Comparison of ENCODE assay signal across 1 cellular context in the genomic region with DNA sequence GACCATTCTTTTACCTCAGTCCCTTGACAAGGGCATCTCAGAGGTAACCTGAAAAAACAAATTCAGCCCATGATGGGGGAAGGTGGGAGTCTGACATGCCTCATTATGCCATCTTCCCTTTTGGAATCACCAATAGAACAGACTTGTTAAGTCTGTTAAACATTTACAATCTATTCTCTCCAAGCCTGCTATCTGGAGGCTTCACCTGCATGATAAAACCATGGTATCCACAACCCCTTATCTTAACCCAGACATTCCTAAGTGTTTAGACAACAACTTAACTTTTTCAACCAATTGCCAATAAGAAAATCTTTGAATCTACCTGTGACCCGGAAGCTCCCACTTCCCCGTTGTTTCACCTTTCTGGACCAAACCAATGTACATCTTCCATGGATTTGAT.
A peak's percentile ranks its signal among the peaks of the same experiment; 100 is the strongest.
TF ChIP-seq lines count a peak whose summit lies in the region.

No MANE protein-coding gene starts in this region.

TF ChIP-seq in K562, 482 proteins besides CTCF, POLR2A, EP300 and RAD21 (continued from another document):
- TF ChIP-seq, protein P1, sequence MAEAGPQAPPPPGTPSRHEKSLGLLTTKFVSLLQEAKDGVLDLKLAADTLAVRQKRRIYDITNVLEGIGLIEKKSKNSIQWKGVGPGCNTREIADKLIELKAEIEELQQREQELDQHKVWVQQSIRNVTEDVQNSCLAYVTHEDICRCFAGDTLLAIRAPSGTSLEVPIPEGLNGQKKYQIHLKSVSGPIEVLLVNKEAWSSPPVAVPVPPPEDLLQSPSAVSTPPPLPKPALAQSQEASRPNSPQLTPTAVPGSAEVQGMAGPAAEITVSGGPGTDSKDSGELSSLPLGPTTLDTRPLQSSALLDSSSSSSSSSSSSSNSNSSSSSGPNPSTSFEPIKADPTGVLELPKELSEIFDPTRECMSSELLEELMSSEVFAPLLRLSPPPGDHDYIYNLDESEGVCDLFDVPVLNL (CRISPR knock-in tag; IDR thresholded peaks at IDR 0.05; ENCODE audit: low read depth), result no peak
- TF ChIP-seq PPARD (CRISPR knock-in tag; IDR thresholded peaks at IDR 0.05), result no peak
- no peak for TF ChIP-seq ARID2 (IDR thresholded peaks at IDR 0.05)
- TF ChIP-seq FOSL1 (tag; conservative IDR thresholded peaks at IDR 0.05), result peak; percentile 63
- no peak for TF ChIP-seq NR2C2 (CRISPR knock-in tag; IDR thresholded peaks at IDR 0.05)
- TF ChIP-seq NR2C2 (tag; IDR thresholded peaks at IDR 0.05), result peak; percentile 15; the same call in 1 of the 2 replicates
- peak; percentile 39; the same call in 1 of the 2 replicates for TF ChIP-seq ZEB2 (IDR thresholded peaks at IDR 0.05)
- TF ChIP-seq ZNF57 (CRISPR knock-in tag; IDR thresholded peaks at IDR 0.05), result no peak
- TF ChIP-seq, protein P2, sequence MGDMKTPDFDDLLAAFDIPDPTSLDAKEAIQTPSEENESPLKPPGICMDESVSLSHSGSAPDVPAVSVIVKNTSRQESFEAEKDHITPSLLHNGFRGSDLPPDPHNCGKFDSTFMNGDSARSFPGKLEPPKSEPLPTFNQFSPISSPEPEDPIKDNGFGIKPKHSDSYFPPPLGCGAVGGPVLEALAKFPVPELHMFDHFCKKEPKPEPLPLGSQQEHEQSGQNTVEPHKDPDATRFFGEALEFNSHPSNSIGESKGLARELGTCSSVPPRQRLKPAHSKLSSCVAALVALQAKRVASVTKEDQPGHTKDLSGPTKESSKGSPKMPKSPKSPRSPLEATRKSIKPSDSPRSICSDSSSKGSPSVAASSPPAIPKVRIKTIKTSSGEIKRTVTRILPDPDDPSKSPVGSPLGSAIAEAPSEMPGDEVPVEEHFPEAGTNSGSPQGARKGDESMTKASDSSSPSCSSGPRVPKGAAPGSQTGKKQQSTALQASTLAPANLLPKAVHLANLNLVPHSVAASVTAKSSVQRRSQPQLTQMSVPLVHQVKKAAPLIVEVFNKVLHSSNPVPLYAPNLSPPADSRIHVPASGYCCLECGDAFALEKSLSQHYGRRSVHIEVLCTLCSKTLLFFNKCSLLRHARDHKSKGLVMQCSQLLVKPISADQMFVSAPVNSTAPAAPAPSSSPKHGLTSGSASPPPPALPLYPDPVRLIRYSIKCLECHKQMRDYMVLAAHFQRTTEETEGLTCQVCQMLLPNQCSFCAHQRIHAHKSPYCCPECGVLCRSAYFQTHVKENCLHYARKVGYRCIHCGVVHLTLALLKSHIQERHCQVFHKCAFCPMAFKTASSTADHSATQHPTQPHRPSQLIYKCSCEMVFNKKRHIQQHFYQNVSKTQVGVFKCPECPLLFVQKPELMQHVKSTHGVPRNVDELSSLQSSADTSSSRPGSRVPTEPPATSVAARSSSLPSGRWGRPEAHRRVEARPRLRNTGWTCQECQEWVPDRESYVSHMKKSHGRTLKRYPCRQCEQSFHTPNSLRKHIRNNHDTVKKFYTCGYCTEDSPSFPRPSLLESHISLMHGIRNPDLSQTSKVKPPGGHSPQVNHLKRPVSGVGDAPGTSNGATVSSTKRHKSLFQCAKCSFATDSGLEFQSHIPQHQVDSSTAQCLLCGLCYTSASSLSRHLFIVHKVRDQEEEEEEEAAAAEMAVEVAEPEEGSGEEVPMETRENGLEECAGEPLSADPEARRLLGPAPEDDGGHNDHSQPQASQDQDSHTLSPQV (IDR thresholded peaks at IDR 0.05), result no peak
- TF ChIP-seq, protein P3, sequence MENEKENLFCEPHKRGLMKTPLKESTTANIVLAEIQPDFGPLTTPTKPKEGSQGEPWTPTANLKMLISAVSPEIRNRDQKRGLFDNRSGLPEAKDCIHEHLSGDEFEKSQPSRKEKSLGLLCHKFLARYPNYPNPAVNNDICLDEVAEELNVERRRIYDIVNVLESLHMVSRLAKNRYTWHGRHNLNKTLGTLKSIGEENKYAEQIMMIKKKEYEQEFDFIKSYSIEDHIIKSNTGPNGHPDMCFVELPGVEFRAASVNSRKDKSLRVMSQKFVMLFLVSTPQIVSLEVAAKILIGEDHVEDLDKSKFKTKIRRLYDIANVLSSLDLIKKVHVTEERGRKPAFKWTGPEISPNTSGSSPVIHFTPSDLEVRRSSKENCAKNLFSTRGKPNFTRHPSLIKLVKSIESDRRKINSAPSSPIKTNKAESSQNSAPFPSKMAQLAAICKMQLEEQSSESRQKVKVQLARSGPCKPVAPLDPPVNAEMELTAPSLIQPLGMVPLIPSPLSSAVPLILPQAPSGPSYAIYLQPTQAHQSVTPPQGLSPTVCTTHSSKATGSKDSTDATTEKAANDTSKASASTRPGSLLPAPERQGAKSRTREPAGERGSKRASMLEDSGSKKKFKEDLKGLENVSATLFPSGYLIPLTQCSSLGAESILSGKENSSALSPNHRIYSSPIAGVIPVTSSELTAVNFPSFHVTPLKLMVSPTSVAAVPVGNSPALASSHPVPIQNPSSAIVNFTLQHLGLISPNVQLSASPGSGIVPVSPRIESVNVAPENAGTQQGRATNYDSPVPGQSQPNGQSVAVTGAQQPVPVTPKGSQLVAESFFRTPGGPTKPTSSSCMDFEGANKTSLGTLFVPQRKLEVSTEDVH (IDR thresholded peaks at IDR 0.05; ENCODE audit: low read depth, partially characterized antibody), result no peak
- no peak for TF ChIP-seq RBM17 (IDR thresholded peaks at IDR 0.05; ENCODE audit: borderline replicate concordance, low read depth, low read length)
- TF ChIP-seq SREBF2 (CRISPR knock-in tag; IDR thresholded peaks at IDR 0.05), result no peak
- peak; percentile 88 for TF ChIP-seq ARID1B (IDR thresholded peaks at IDR 0.05)
- no peak for TF ChIP-seq NR1H2 (CRISPR knock-in tag; IDR thresholded peaks at IDR 0.05)
- TF ChIP-seq POLR2B (IDR thresholded peaks at IDR 0.05; ENCODE audit: low read depth, partially characterized antibody), result no peak
- TF ChIP-seq CHD1 (IDR thresholded peaks at IDR 0.05; ENCODE audit: low read length), result no peak
- TF ChIP-seq, protein P4, sequence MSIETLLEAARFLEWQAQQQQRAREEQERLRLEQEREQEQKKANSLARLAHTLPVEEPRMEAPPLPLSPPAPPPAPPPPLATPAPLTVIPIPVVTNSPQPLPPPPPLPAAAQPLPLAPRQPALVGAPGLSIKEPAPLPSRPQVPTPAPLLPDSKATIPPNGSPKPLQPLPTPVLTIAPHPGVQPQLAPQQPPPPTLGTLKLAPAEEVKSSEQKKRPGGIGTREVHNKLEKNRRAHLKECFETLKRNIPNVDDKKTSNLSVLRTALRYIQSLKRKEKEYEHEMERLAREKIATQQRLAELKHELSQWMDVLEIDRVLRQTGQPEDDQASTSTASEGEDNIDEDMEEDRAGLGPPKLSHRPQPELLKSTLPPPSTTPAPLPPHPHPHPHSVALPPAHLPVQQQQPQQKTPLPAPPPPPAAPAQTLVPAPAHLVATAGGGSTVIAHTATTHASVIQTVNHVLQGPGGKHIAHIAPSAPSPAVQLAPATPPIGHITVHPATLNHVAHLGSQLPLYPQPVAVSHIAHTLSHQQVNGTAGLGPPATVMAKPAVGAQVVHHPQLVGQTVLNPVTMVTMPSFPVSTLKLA (conservative IDR thresholded peaks at IDR 0.05), result no peak
- no peak for TF ChIP-seq ZNF384 (IDR thresholded peaks at IDR 0.05; ENCODE audit: low read depth, low read length)
- TF ChIP-seq GATAD2B (IDR thresholded peaks at IDR 0.05; ENCODE audit: borderline replicate concordance), result no peak
- no peak for TF ChIP-seq FOXK1 (CRISPR knock-in tag; IDR thresholded peaks at IDR 0.05; ENCODE audit: borderline replicate concordance)
- TF ChIP-seq, protein P5, sequence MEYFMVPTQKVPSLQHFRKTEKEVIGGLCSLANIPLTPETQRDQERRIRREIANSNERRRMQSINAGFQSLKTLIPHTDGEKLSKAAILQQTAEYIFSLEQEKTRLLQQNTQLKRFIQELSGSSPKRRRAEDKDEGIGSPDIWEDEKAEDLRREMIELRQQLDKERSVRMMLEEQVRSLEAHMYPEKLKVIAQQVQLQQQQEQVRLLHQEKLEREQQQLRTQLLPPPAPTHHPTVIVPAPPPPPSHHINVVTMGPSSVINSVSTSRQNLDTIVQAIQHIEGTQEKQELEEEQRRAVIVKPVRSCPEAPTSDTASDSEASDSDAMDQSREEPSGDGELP (CRISPR knock-in tag; IDR thresholded peaks at IDR 0.05; ENCODE audit: borderline replicate concordance), result no peak
- TF ChIP-seq, protein P6, sequence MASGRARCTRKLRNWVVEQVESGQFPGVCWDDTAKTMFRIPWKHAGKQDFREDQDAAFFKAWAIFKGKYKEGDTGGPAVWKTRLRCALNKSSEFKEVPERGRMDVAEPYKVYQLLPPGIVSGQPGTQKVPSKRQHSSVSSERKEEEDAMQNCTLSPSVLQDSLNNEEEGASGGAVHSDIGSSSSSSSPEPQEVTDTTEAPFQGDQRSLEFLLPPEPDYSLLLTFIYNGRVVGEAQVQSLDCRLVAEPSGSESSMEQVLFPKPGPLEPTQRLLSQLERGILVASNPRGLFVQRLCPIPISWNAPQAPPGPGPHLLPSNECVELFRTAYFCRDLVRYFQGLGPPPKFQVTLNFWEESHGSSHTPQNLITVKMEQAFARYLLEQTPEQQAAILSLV (tag; IDR thresholded peaks at IDR 0.05), result no peak
- no peak for TF ChIP-seq ZNF551 (CRISPR knock-in tag; IDR thresholded peaks at IDR 0.05)
- TF ChIP-seq ZNF696 (CRISPR knock-in tag; conservative IDR thresholded peaks at IDR 0.05), result no peak
- TF ChIP-seq, protein P7, sequence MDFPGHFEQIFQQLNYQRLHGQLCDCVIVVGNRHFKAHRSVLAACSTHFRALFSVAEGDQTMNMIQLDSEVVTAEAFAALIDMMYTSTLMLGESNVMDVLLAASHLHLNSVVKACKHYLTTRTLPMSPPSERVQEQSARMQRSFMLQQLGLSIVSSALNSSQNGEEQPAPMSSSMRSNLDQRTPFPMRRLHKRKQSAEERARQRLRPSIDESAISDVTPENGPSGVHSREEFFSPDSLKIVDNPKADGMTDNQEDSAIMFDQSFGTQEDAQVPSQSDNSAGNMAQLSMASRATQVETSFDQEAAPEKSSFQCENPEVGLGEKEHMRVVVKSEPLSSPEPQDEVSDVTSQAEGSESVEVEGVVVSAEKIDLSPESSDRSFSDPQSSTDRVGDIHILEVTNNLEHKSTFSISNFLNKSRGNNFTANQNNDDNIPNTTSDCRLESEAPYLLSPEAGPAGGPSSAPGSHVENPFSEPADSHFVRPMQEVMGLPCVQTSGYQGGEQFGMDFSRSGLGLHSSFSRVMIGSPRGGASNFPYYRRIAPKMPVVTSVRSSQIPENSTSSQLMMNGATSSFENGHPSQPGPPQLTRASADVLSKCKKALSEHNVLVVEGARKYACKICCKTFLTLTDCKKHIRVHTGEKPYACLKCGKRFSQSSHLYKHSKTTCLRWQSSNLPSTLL (IDR thresholded peaks at IDR 0.05), result no peak
- peak; percentile 64; the same call in 1 of the 2 replicates for TF ChIP-seq MTA2 (IDR thresholded peaks at IDR 0.05; ENCODE audit: low read depth)
- TF ChIP-seq RBM22 (IDR thresholded peaks at IDR 0.05; ENCODE audit: low read depth, low read length, poor library complexity, severe bottlenecking), result no peak
- TF ChIP-seq CBFA2T3 (IDR thresholded peaks at IDR 0.05), result peak; percentile 91
- no peak for TF ChIP-seq POU5F1 (IDR thresholded peaks at IDR 0.05; ENCODE audit: borderline replicate concordance, low read depth, low read length, partially characterized antibody)
- peak; percentile 58 for TF ChIP-seq SMARCA4 (IDR thresholded peaks at IDR 0.05)
- no peak for TF ChIP-seq HEY1 (CRISPR knock-in tag; IDR thresholded peaks at IDR 0.05; ENCODE audit: borderline replicate concordance)
- TF ChIP-seq, protein P8, sequence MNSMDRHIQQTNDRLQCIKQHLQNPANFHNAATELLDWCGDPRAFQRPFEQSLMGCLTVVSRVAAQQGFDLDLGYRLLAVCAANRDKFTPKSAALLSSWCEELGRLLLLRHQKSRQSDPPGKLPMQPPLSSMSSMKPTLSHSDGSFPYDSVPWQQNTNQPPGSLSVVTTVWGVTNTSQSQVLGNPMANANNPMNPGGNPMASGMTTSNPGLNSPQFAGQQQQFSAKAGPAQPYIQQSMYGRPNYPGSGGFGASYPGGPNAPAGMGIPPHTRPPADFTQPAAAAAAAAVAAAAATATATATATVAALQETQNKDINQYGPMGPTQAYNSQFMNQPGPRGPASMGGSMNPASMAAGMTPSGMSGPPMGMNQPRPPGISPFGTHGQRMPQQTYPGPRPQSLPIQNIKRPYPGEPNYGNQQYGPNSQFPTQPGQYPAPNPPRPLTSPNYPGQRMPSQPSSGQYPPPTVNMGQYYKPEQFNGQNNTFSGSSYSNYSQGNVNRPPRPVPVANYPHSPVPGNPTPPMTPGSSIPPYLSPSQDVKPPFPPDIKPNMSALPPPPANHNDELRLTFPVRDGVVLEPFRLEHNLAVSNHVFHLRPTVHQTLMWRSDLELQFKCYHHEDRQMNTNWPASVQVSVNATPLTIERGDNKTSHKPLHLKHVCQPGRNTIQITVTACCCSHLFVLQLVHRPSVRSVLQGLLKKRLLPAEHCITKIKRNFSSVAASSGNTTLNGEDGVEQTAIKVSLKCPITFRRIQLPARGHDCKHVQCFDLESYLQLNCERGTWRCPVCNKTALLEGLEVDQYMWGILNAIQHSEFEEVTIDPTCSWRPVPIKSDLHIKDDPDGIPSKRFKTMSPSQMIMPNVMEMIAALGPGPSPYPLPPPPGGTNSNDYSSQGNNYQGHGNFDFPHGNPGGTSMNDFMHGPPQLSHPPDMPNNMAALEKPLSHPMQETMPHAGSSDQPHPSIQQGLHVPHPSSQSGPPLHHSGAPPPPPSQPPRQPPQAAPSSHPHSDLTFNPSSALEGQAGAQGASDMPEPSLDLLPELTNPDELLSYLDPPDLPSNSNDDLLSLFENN (IDR thresholded peaks at IDR 0.05; ENCODE audit: low read depth in 2 of 2, low read length in 2 of 2), result 0 out of 4 replicates have a peak, but pooled peaks of 1 of the 2 experiments have one; percentile 47
- TF ChIP-seq, protein P9, sequence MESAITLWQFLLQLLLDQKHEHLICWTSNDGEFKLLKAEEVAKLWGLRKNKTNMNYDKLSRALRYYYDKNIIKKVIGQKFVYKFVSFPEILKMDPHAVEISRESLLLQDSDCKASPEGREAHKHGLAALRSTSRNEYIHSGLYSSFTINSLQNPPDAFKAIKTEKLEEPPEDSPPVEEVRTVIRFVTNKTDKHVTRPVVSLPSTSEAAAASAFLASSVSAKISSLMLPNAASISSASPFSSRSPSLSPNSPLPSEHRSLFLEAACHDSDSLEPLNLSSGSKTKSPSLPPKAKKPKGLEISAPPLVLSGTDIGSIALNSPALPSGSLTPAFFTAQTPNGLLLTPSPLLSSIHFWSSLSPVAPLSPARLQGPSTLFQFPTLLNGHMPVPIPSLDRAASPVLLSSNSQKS (CRISPR knock-in tag; IDR thresholded peaks at IDR 0.05), result no peak
- peak; percentile 57 for TF ChIP-seq NFIC (IDR thresholded peaks at IDR 0.05)
- peak; percentile 32; the same call in 1 of the 2 replicates for TF ChIP-seq SOX6 (IDR thresholded peaks at IDR 0.05)
- no peak for TF ChIP-seq ZNF584 (CRISPR knock-in tag; IDR thresholded peaks at IDR 0.05; ENCODE audit: low read depth)
- TF ChIP-seq SRSF3 (IDR thresholded peaks at IDR 0.05; ENCODE audit: insufficient read depth, low read length), result no peak
TF ChIP-seq in K562: peak in this region for 23.
